9 cellular contexts compared by ENCODE assay signal in genomic region chr17:83119987-83120864, GRCh38. TPM values are rescaled to one million over a fixed set of nuclear protein-coding genes. Genes with fewer than 3 reads are reported as not detected.
DNase-seq lines count a peak whose midpoint lies in the region; ATAC-seq and TF ChIP-seq lines count a peak whose summit lies in the region.
"Had no signal": no experiment of that assay in that cellular context is flagged by ENCODE, and none has a peak within 500 bp of the region (broad histone marks: within the 10 kb centered on the region; RNA-seq: fewer than 3 reads in every experiment).

No MANE protein-coding gene starts in this region.

- no peak for TF ChIP-seq POLR2A in upper lobe of left lung (IDR thresholded peaks at IDR 0.05)

- H3K27ac ChIP-seq in BLaER1 (no peak overlapping the region), ectodermal cell (ENCODE audit: insufficient read depth, low read depth, low read length, poor library complexity, severe bottlenecking) (no peak overlapping the region), upper lobe of left lung (no peak overlapping the region), WERI-Rb-1 (no peak overlapping the region)

- 20 to 21% methylated on average over 23 to 24 of the region's 25 CpGs for WGBS in ectodermal cell, 2 experiments
- WGBS in upper lobe of left lung, 2 donors = 49 to 59% methylated on average over 24 to 25 of the region's 25 CpGs

- H3K27me3 ChIP-seq in BLaER1 = peaks cover 78% of the 10 kb centered on the region
- peaks cover 39% of the 10 kb centered on the region for H3K27me3 ChIP-seq in ectodermal cell (ENCODE audit: control insufficient read depth, insufficient read depth, low read length, poor library complexity, severe bottlenecking)
- H3K27me3 ChIP-seq in upper lobe of left lung = no peaks in the 10 kb centered on the region
- H3K27me3 ChIP-seq in WERI-Rb-1 (ENCODE audit: insufficient read depth, low read depth, severe bottlenecking) = no peaks in the 10 kb centered on the region
- H3K27me3 ChIP-seq: tibial artery had no signal

- no peak overlapping the region for H3K9ac ChIP-seq in BLaER1

- peak; percentile 94 to 97 for DNase-seq in Kasumi-1 (lab: John Stamatoyannopoulos, UW)
- peak; percentile 62 to 81 for DNase-seq in upper lobe of left lung
- no peak for DNase-seq in iPS-NIHi7 (ENCODE audit: extremely low spot score)
- no peak for DNase-seq in WERI-Rb-1
- no peak for DNase-seq in NCI-H1092 (lab: John Stamatoyannopoulos, UW)

- H3K9me3 ChIP-seq in BLaER1 = no peaks in the 10 kb centered on the region
- no peaks in the 10 kb centered on the region for H3K9me3 ChIP-seq in ectodermal cell (ENCODE audit: control insufficient read depth, low read length)
- H3K9me3 ChIP-seq in upper lobe of left lung = no peaks in the 10 kb centered on the region
- H3K9me3 ChIP-seq in WERI-Rb-1 (ENCODE audit: severe bottlenecking) = no peaks in the 10 kb centered on the region
- H3K9me3 ChIP-seq: tibial artery had no signal

- ATAC-seq in GM19438 (IDR thresholded peaks at IDR 0.05; ENCODE audit: low read depth, unreplicated experiment) (peak; percentile 72), upper lobe of left lung (ENCODE audit: low FRiP score in 2 of 2) (peak; percentile 20 to 74)

- H3K4me1 ChIP-seq in BLaER1 = peaks cover 52% of the 10 kb centered on the region
- H3K4me1 ChIP-seq in ectodermal cell (ENCODE audit: control insufficient read depth, insufficient read depth, low read length) = peaks cover 5% of the 10 kb centered on the region
- H3K4me1 ChIP-seq in upper lobe of left lung = peaks cover 0 to 16% (median 2%) of the 10 kb centered on the region in 4 donors

- H4K20me1 ChIP-seq in BLaER1 = peaks cover 13% of the 10 kb centered on the region

- TF ChIP-seq EP300 in upper lobe of left lung (IDR thresholded peaks at IDR 0.05) = no peak

- H3K4me3 ChIP-seq in BLaER1 (peak overlapping the region; percentile 34), ectodermal cell (ENCODE audit: insufficient read depth, low read depth, low read length) (peak overlapping the region; percentile 13), upper lobe of left lung (no peak overlapping the region), WERI-Rb-1 (ENCODE audit: low read depth, low read length) (no peak overlapping the region)

- peak overlapping the region; percentile 83 for H3K4me2 ChIP-seq in BLaER1

- TF ChIP-seq CTCF in upper lobe of left lung (IDR thresholded peaks at IDR 0.05) = no peak
- no peak for TF ChIP-seq CTCF in WERI-Rb-1 (IDR thresholded peaks at IDR 0.05; ENCODE audit: low read depth, low read length)

- H3K36me3 ChIP-seq in BLaER1 = no peaks in the 10 kb centered on the region
- no peaks in the 10 kb centered on the region for H3K36me3 ChIP-seq in ectodermal cell (ENCODE audit: control insufficient read depth, insufficient read depth, low read length)
- no peaks in the 10 kb centered on the region for H3K36me3 ChIP-seq in upper lobe of left lung
- no peaks in the 10 kb centered on the region for H3K36me3 ChIP-seq in WERI-Rb-1
- H3K36me3 ChIP-seq: tibial artery had no signal

RNA-seq across cellular contexts. Expression of gene METRNL, which starts 40.8 kb away (rescaled TPM):
- polyA plus RNA-seq in ectodermal cell (2013, experiment 1 of 4) = 11.4 TPM
- 10.0 TPM for polyA plus RNA-seq in ectodermal cell (2013, experiment 2 of 4)
- polyA plus RNA-seq in ectodermal cell (2013, experiment 3 of 4) = 11.7 TPM
- 16.5 TPM for polyA plus RNA-seq in ectodermal cell (2013, experiment 4 of 4)
- 100 to 1,000 TPM in 2 of 6 donors, 10 to 100 TPM in 4; 59.4 to 120 (median 76.4) TPM for total RNA-seq in upper lobe of left lung

Comparison
In these comparisons a context has a peak if more than half of its experiments do, and no peak if none do; other contexts are left out.
1. H3K4me3 ChIP-seq: peak in BLaER1 (single experiment) and ectodermal cell (single experiment); none in upper lobe of left lung (0 of 4) and WERI-Rb-1 (single experiment).
2. DNase-seq: peak in Kasumi-1 (2 of 2) and upper lobe of left lung (2 of 2); none in iPS-NIHi7 (single experiment), WERI-Rb-1 (single experiment) and NCI-H1092 (single experiment).